1 cellular context compared by ENCODE assay signal in genomic region chr1:1000357-1001056, GRCh38.
TF ChIP-seq lines count a peak whose summit lies in the region.

No MANE protein-coding gene starts in this region.

TF ChIP-seq in HepG2, 621 proteins besides CTCF, POLR2A, EP300 and RAD21 (continued from another document and continues in another):
- peak; percentile 71 for TF ChIP-seq ARID5B (CRISPR knock-in tag; IDR thresholded peaks at IDR 0.05)
- 0 out of 2 replicates have a peak, but pooled peaks have one; percentile 53 for TF ChIP-seq AKNA (CRISPR knock-in tag; IDR thresholded peaks at IDR 0.05; ENCODE audit: borderline replicate concordance)
- 0 out of 2 replicates have a peak, but pooled peaks have one; percentile 9 for TF ChIP-seq STAG1 (CRISPR knock-in tag; IDR thresholded peaks at IDR 0.05)
- peak; percentile 81 for TF ChIP-seq MED1 (CRISPR knock-in tag; IDR thresholded peaks at IDR 0.05)
- TF ChIP-seq FOXC1 (CRISPR knock-in tag; IDR thresholded peaks at IDR 0.05; ENCODE audit: borderline replicate concordance) = peak; percentile 94
- TF ChIP-seq ZBTB25 (CRISPR knock-in tag; IDR thresholded peaks at IDR 0.05) = peak; percentile 90; the same call in 1 of the 2 replicates
- no peak for TF ChIP-seq JDP2 (CRISPR knock-in tag; IDR thresholded peaks at IDR 0.05; ENCODE audit: borderline replicate concordance)
- peak; percentile 79 for TF ChIP-seq MXD1 (CRISPR knock-in tag; IDR thresholded peaks at IDR 0.05)
- 0 out of 2 replicates have a peak, but pooled peaks have one; percentile 10 for TF ChIP-seq SIX4 (CRISPR knock-in tag; IDR thresholded peaks at IDR 0.05)
- peak; percentile 65; the same call in 1 of the 2 replicates for TF ChIP-seq ZNF768 (CRISPR knock-in tag; IDR thresholded peaks at IDR 0.05)
- TF ChIP-seq GABPA (IDR thresholded peaks at IDR 0.05; ENCODE audit: low read depth, low read length) = no peak
- peak; percentile 48; the same call in 1 of the 2 replicates for TF ChIP-seq GABPA (CRISPR knock-in tag; IDR thresholded peaks at IDR 0.05; ENCODE audit: low read depth)
- no peak for TF ChIP-seq HOXD1 (CRISPR knock-in tag; IDR thresholded peaks at IDR 0.05)
- peak; percentile 94 for TF ChIP-seq ARNTL (CRISPR knock-in tag; IDR thresholded peaks at IDR 0.05)
- peak; percentile 77; the same call in 1 of the 2 replicates for TF ChIP-seq KDM5B (CRISPR knock-in tag; IDR thresholded peaks at IDR 0.05; ENCODE audit: borderline replicate concordance)
- no peak for TF ChIP-seq ZNF317 (CRISPR knock-in tag; IDR thresholded peaks at IDR 0.05)
- TF ChIP-seq BCL6 (CRISPR knock-in tag; IDR thresholded peaks at IDR 0.05) = peak; percentile 37
- 0 out of 2 replicates have a peak, but pooled peaks have one; percentile 40 for TF ChIP-seq ZNF629 (CRISPR knock-in tag; conservative IDR thresholded peaks at IDR 0.05)
- TF ChIP-seq CHCHD3 (CRISPR knock-in tag; IDR thresholded peaks at IDR 0.05) = peak; percentile 80; the same call in 1 of the 2 replicates
- TF ChIP-seq ZNF451 (CRISPR knock-in tag; IDR thresholded peaks at IDR 0.05) = peak; percentile 90
- no peak for TF ChIP-seq NR2F6 (IDR thresholded peaks at IDR 0.05)
- peak; percentile 49; the same call in 1 of the 2 replicates for TF ChIP-seq NR2F6 (CRISPR knock-in tag; IDR thresholded peaks at IDR 0.05)
- TF ChIP-seq ZFAT (CRISPR knock-in tag; conservative IDR thresholded peaks at IDR 0.05) = 0 out of 2 replicates have a peak, but pooled peaks have one; percentile 35
- TF ChIP-seq NPAS2 (CRISPR knock-in tag; IDR thresholded peaks at IDR 0.05; ENCODE audit: borderline replicate concordance) = no peak
- no peak for TF ChIP-seq ZSCAN12 (CRISPR knock-in tag; IDR thresholded peaks at IDR 0.05)
- peak; percentile 68 for TF ChIP-seq SP5 (CRISPR knock-in tag; IDR thresholded peaks at IDR 0.05; ENCODE audit: borderline replicate concordance, low read depth)
- TF ChIP-seq CC2D1A (CRISPR knock-in tag; IDR thresholded peaks at IDR 0.05) = no peak
- TF ChIP-seq ARID2 (CRISPR knock-in tag; IDR thresholded peaks at IDR 0.05; ENCODE audit: borderline replicate concordance) = no peak
- TF ChIP-seq ZBTB20 (CRISPR knock-in tag; IDR thresholded peaks at IDR 0.05; ENCODE audit: borderline replicate concordance, low read depth) = no peak
- no peak for TF ChIP-seq ZNF773 (CRISPR knock-in tag; IDR thresholded peaks at IDR 0.05; ENCODE audit: borderline replicate concordance)
- TF ChIP-seq PLSCR1 (CRISPR knock-in tag; IDR thresholded peaks at IDR 0.05; ENCODE audit: borderline replicate concordance) = no peak
- TF ChIP-seq CEBPG (CRISPR knock-in tag; IDR thresholded peaks at IDR 0.05) = peak; percentile 91
- TF ChIP-seq ZNF101 (CRISPR knock-in tag; IDR thresholded peaks at IDR 0.05; ENCODE audit: borderline replicate concordance, low read depth) = no peak
- TF ChIP-seq ZBTB2 (CRISPR knock-in tag; IDR thresholded peaks at IDR 0.05; ENCODE audit: low read depth) = no peak; the same call in 1 of the 2 replicates
- TF ChIP-seq ZNF775 (CRISPR knock-in tag; IDR thresholded peaks at IDR 0.05; ENCODE audit: borderline replicate concordance) = no peak
- peak; percentile 87; the same call in 1 of the 2 replicates for TF ChIP-seq ZMAT3 (CRISPR knock-in tag; conservative IDR thresholded peaks at IDR 0.05)
- TF ChIP-seq ZNF503 (CRISPR knock-in tag; IDR thresholded peaks at IDR 0.05) = peak; percentile 54; the same call in 1 of the 2 replicates
- TF ChIP-seq SIN3A (IDR thresholded peaks at IDR 0.05; ENCODE audit: borderline replicate concordance, low read depth, low read length) = no peak
- no peak for TF ChIP-seq RBAK (CRISPR knock-in tag; IDR thresholded peaks at IDR 0.05)
- TF ChIP-seq MED13 (CRISPR knock-in tag; IDR thresholded peaks at IDR 0.05) = peak; percentile 74
- no peak for TF ChIP-seq IKZF4 (CRISPR knock-in tag; IDR thresholded peaks at IDR 0.05; ENCODE audit: borderline replicate concordance, low read depth, not compliant biosample characterization)
- TF ChIP-seq PATZ1 (CRISPR knock-in tag; IDR thresholded peaks at IDR 0.05) = peak; percentile 16; the same call in 1 of the 2 replicates
- TF ChIP-seq UBTF (CRISPR knock-in tag; IDR thresholded peaks at IDR 0.05) = peak; percentile 91; the same call in 1 of the 2 replicates
- TF ChIP-seq ZNF780A (CRISPR knock-in tag; IDR thresholded peaks at IDR 0.05) = 0 out of 2 replicates have a peak, but pooled peaks have one; percentile 42
